ENCODE assay signal across 1 cellular context in genomic region chr5:35335752-35336151, GRCh38.
TF ChIP-seq lines count a peak whose summit lies in the region.

No MANE protein-coding gene starts in this region.

TF ChIP-seq in H1, 55 proteins besides CTCF, POLR2A, EP300 and RAD21 (continued from another document):
- TF ChIP-seq CHD7 (IDR thresholded peaks at IDR 0.05; ENCODE audit: insufficient replicate concordance, low read length) (no peak), FOSL1 (IDR thresholded peaks at IDR 0.05; ENCODE audit: insufficient read depth, low read depth, low read length) (no peak), CTBP2 (IDR thresholded peaks at IDR 0.05; ENCODE audit: borderline replicate concordance, insufficient read depth, insufficient read length, low read length) (no peak), ZNF274 (IDR thresholded peaks at IDR 0.05; ENCODE audit: borderline replicate concordance, extremely low read depth, low read length) (no peak), SP1 (IDR thresholded peaks at IDR 0.05; ENCODE audit: low read depth, low read length) (no peak), GABPA (IDR thresholded peaks at IDR 0.05; ENCODE audit: borderline replicate concordance, insufficient read depth, low read length) (no peak), USF2 (IDR thresholded peaks at IDR 0.05; ENCODE audit: low read length) (no peak), POLR2AphosphoS5 (IDR thresholded peaks at IDR 0.05; ENCODE audit: low read depth, low read length) (no peak), E2F6 (IDR thresholded peaks at IDR 0.05) (no peak), TAF7 (optimal IDR thresholded peaks at IDR 0.05; ENCODE audit: borderline replicate concordance, low read depth, low read length) (no peak)
TF ChIP-seq in H1: peak in this region for 0.
